Comparison of ENCODE assay signal across 13 cellular contexts in the genomic region with DNA sequence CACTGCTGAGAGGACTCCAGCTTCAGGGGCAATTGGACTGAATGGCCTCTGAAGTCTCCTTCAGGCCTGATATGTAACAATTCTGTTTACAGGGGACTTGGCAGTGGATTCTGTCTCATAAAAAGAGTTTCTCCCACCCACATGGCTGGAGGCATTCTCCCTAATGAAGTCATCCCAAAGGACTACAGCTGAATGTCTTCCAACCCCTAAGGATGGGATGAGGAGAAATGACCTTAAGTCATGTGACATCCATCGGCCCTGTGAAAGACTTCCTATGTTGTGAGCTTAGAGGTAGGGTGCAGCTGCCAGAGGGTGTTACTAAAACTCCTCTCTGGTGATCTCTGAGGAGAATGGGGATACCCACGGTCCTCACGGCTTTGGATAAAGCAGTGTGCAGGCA. TPM values are rescaled to one million over a fixed set of nuclear protein-coding genes. Genes with fewer than 3 reads are reported as not detected.
DNase-seq lines count a peak whose midpoint lies in the region; ATAC-seq, FAIRE-seq and TF ChIP-seq lines count a peak whose summit lies in the region.
"Had no signal": no experiment of that assay in that cellular context is flagged by ENCODE, and none has a peak within 500 bp of the region (broad histone marks: within the 10 kb centered on the region; RNA-seq: fewer than 3 reads in every experiment).

No MANE protein-coding gene starts in this region.

- no peaks in the 10 kb centered on the region for H4K20me1 ChIP-seq in mammary epithelial cell (ENCODE audit: insufficient read depth, low read length)

- H3K4me2 ChIP-seq in mammary epithelial cell (ENCODE audit: insufficient read depth, low read depth, low read length), result no peak overlapping the region

- no peak for ATAC-seq in stimulated activated naive CD8-positive, alpha-beta T cell treated with anti-CD3 and anti-CD28 coated beads, Interleukin-15, amount 100 ng/mL, for 72 hours
- no peak for ATAC-seq in stimulated activated naive CD8-positive, alpha-beta T cell treated with anti-CD3 and anti-CD28 coated beads, Interleukin-15, Interleukin-2, amounts not matched to agents 100 U/mL and 50 U/mL, for 24 hours
- peak; percentile 30 for ATAC-seq in aorta (ENCODE audit: low FRiP score)

- H3K36me3 ChIP-seq in aorta (ENCODE audit: control insufficient read depth in 1 of 2, insufficient read depth in 2 of 2, low read length in 1 of 2) (no peaks in the 10 kb centered on the region), mammary epithelial cell (ENCODE audit: insufficient read depth, low read length) (no peaks in the 10 kb centered on the region)

- in situ Hi-C loops in mammary epithelial cell (cut with MboI; ENCODE audit: low sequenced_read_pairs in 2 of 2), result no loop called here

- H3K4me1 Mint-ChIP-seq in stimulated activated naive CD8-positive, alpha-beta T cell treated with anti-CD3 and anti-CD28 coated beads, Interleukin-15, amount 100 ng/mL, for 72 hours, result no peaks in the 10 kb centered on the region
- peaks cover 24% of the 10 kb centered on the region for H3K4me1 Mint-ChIP-seq in neural crest cell

- CTCF ChIA-PET in mammary epithelial cell (lab: Charles Lee; ENCODE audit: low non-redundant PET), result no interaction called here

- no peak overlapping the region for H3K9ac ChIP-seq in mammary epithelial cell (ENCODE audit: insufficient read depth, low read length)

- no peak overlapping the region for H2AFZ ChIP-seq in mammary epithelial cell (ENCODE audit: low read depth, low read length)

- H3K27me3 Mint-ChIP-seq in stimulated activated naive CD8-positive, alpha-beta T cell treated with anti-CD3 and anti-CD28 coated beads, Interleukin-15, amount 100 ng/mL, for 72 hours, result no peaks in the 10 kb centered on the region
- no peaks in the 10 kb centered on the region for H3K27me3 Mint-ChIP-seq in neural crest cell (ENCODE audit: low read depth)

- dilution Hi-C loops in mammary epithelial cell (cut with HindIII; ENCODE audit: low sequenced_read_pairs), result no loop called here

- peaks cover 0 to 6% of the 10 kb centered on the region in 2 donors for H3K4me1 ChIP-seq in aorta (ENCODE audit: control insufficient read depth in 1 of 2, insufficient read depth in 2 of 2, low read length in 2 of 2)
- H3K4me1 ChIP-seq in mammary epithelial cell (ENCODE audit: insufficient read depth, low read length), result no peaks in the 10 kb centered on the region

- no peaks in the 10 kb centered on the region for H3K79me2 ChIP-seq in mammary epithelial cell (ENCODE audit: insufficient read depth, low read length)

- H3K9me3 ChIP-seq in aorta (ENCODE audit: control insufficient read depth, low read length), result no peaks in the 10 kb centered on the region
- no peaks in the 10 kb centered on the region for H3K9me3 ChIP-seq in mammary epithelial cell (replicated peaks; ENCODE audit: insufficient read depth, low read length)

- 86 to 91% methylated on average over 3 of the region's 3 CpGs for WGBS in aorta, 2 donors
- 83% methylated on average over 3 of the region's 3 CpGs for WGBS in mammary epithelial cell (ENCODE audit: low coverage, missing lambda C conversion rate)

- peaks cover 4% of the 10 kb centered on the region for H3K36me3 Mint-ChIP-seq in neural crest cell (ENCODE audit: low read depth)

- H3K27ac ChIP-seq in aorta (ENCODE audit: low read depth in 1 of 2, low read length in 2 of 2) (no peak overlapping the region), mammary epithelial cell (ENCODE audit: insufficient read depth, low read depth, low read length) (no peak overlapping the region)

- no peak for DNase-seq in stimulated activated naive CD8-positive, alpha-beta T cell treated with anti-CD3 and anti-CD28 coated beads, Interleukin-15, amount 100 ng/mL, for 72 hours
- DNase-seq in stimulated activated naive CD8-positive, alpha-beta T cell treated with anti-CD3 and anti-CD28 coated beads, Interleukin-15, Interleukin-2, amounts not matched to agents 100 U/mL and 50 U/mL, for 24 hours, result no peak
- DNase-seq in fibroblast of the aortic adventitia (ENCODE audit: low read depth), result peak; percentile 64
- no peak for DNase-seq in neural crest cell (ENCODE audit: low read depth, low spot score)
- no peak for DNase-seq in aorta
- no peak for DNase-seq in mammary epithelial cell
- DNase-seq in RCC 7860 (ENCODE audit: low spot score), result no peak
- DNase-seq in T1000 (lab: John Stamatoyannopoulos, UW), result no peak
- DNase-seq: NCI-H1417; stimulated activated CD4-positive, alpha-beta T cell treated with anti-CD3 and anti-CD28 coated beads, Interleukin-4, amount 100 ng/mL, for 24 hours had no signal

- no peaks in the 10 kb centered on the region for H3K9me3 Mint-ChIP-seq in stimulated activated naive CD8-positive, alpha-beta T cell treated with anti-CD3 and anti-CD28 coated beads, Interleukin-15, amount 100 ng/mL, for 72 hours
- H3K9me3 Mint-ChIP-seq in neural crest cell, result peaks cover 4% of the 10 kb centered on the region

- peak overlapping the region; percentile 43 to 57 for H3K27ac Mint-ChIP-seq in stimulated activated naive CD8-positive, alpha-beta T cell treated with anti-CD3 and anti-CD28 coated beads, Interleukin-15, amount 100 ng/mL, for 72 hours
- peak overlapping the region; percentile 67 for H3K27ac Mint-ChIP-seq in neural crest cell (ENCODE audit: unreplicated experiment)

- no peak overlapping the region for H3K4me3 Mint-ChIP-seq in stimulated activated naive CD8-positive, alpha-beta T cell treated with anti-CD3 and anti-CD28 coated beads, Interleukin-15, amount 100 ng/mL, for 72 hours
- H3K4me3 Mint-ChIP-seq in neural crest cell, result no peak overlapping the region

- no peak for FAIRE-seq in RCC 7860 (lab: Jason Lieb, UNC)
- FAIRE-seq: A204.1, bronchial epithelial cell, keratinocyte had no signal

- H3K4me3 ChIP-seq in fibroblast of the aortic adventitia (ENCODE audit: low read depth, low read length) (no peak overlapping the region), aorta (ENCODE audit: low read length in 2 of 2) (no peak overlapping the region), mammary epithelial cell (replicated peaks in 1 of 3; ENCODE audit: insufficient read depth in 1 of 3, low read depth in 2 of 3, low read length in 3 of 3) (no peak overlapping the region)

- BruUV-seq in mammary epithelial cell (replicated peaks; lab: Mats Ljungman, UMichigan), result no TSS peak

- intact Hi-C loops in aorta (cut with DNase I), result no loop called here
- intact Hi-C loops in mammary epithelial cell (cut with micrococcal nuclease), result no loop called here

- no peaks in the 10 kb centered on the region for H3K27me3 ChIP-seq in aorta (ENCODE audit: control insufficient read depth in 1 of 2, insufficient read depth in 2 of 2, low read length in 1 of 2)
- no peaks in the 10 kb centered on the region for H3K27me3 ChIP-seq in mammary epithelial cell (ENCODE audit: insufficient read depth, low read length)

- TF ChIP-seq CTCF in fibroblast of the aortic adventitia (IDR thresholded peaks at IDR 0.05; ENCODE audit: insufficient read depth, low read length), result no peak
- no peak for TF ChIP-seq CTCF in neural crest cell (conservative IDR thresholded peaks at IDR 0.05)
- no peak for TF ChIP-seq CTCF in mammary epithelial cell (conservative IDR thresholded peaks at IDR 0.05 in 1 of 2, IDR thresholded peaks at IDR 0.05 in 1 of 2; ENCODE audit: extremely low read depth in 1 of 2, insufficient read depth in 1 of 2, low read depth in 1 of 2, low read length in 2 of 2)

RNA-seq across cellular contexts. Expression of gene SLC14A2, which starts 27.0 kb away (rescaled TPM):
- 0.16 TPM in 1 of 2 replicates, not detected in the other for total RNA-seq in fibroblast of the aortic adventitia (ENCODE audit: low replicate concordance)
- total RNA-seq in neural crest cell, result not detected in 2 replicates
- under 1 TPM in 1 of 2 donors, not detected in 1; 0.54 TPM for total RNA-seq in aorta
- polyA plus RNA-seq in aorta, result under 1 TPM; 0.10 to 0.13 TPM
- total RNA-seq in mammary epithelial cell, result not detected
- polyA plus RNA-seq in mammary epithelial cell, result 0.02 TPM
- not detected for polyA minus RNA-seq in mammary epithelial cell
- total RNA-seq: bronchial epithelial cell had no signal
- polyA plus RNA-seq: keratinocyte had no signal
